10 cellular contexts compared by ENCODE assay signal in the genomic region with DNA sequence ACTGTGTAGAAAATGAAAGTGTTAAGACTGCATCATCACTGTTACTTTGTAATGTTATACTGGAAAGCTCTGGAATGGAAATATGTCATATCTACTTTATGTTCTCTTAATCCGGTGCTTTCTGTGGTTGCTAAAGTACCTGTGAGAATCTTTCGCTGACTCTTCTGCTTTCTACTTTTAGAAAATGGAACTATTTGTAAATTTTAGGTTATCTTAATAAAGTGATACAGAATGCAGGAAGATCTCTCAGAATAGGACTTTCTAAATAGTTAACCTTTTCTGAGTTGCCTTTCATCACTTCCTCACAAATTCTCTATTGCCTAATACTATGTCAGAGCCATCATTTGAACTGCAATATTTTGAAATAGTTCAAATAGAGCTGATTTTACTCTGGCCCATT.
DNase-seq lines count a peak whose midpoint lies in the region; ATAC-seq and TF ChIP-seq lines count a peak whose summit lies in the region.
"Had no signal": no experiment of that assay in that cellular context is flagged by ENCODE, and none has a peak within 500 bp of the region (broad histone marks: within the 10 kb centered on the region; RNA-seq: fewer than 3 reads in every experiment).

No MANE protein-coding gene starts in this region.

- no peak for TF ChIP-seq POLR2A in NB4 (IDR thresholded peaks at IDR 0.05; ENCODE audit: extremely low read depth, insufficient read length)

- ATAC-seq in GM19328 (IDR thresholded peaks at IDR 0.05; ENCODE audit: unreplicated experiment) (peak; percentile 43), HG02885 (IDR thresholded peaks at IDR 0.05; ENCODE audit: poor library complexity, unreplicated experiment) (peak; percentile 92)
- peak; percentile 16 for ATAC-seq in stimulated activated memory B cell treated with anti-CD40 and anti-IgM and Interleukin-4, amounts not matched to agents 10 μg/mL and 1 μg/mL and 100 μg/mL, for 72 hours

- H3K27me3 Mint-ChIP-seq in stimulated activated memory B cell treated with anti-CD40 and anti-IgM and Interleukin-4, amounts not matched to agents 10 μg/mL and 1 μg/mL and 100 μg/mL, for 72 hours: no peaks in the 10 kb centered on the region

- no peaks in the 10 kb centered on the region for H3K9me3 Mint-ChIP-seq in stimulated activated memory B cell treated with anti-CD40 and anti-IgM and Interleukin-4, amounts not matched to agents 10 μg/mL and 1 μg/mL and 100 μg/mL, for 72 hours
- H3K9me3 Mint-ChIP-seq: immature natural killer cell had no signal

- H3K4me3 ChIP-seq in NB4 (ENCODE audit: low read depth, low read length) (no peak overlapping the region), tibial artery (no peak overlapping the region)

- H3K4me1 Mint-ChIP-seq in stimulated activated memory B cell treated with anti-CD40 and anti-IgM and Interleukin-4, amounts not matched to agents 10 μg/mL and 1 μg/mL and 100 μg/mL, for 72 hours: peaks cover 7% of the 10 kb centered on the region
- H3K4me1 Mint-ChIP-seq: immature natural killer cell had no signal

- no peaks in the 10 kb centered on the region for H3K9me3 ChIP-seq in tibial artery

- DNase-seq in NB4 (ENCODE audit: low read depth) (peak; percentile 42), tibial artery (no peak), SK-N-DZ (ENCODE audit: low spot score) (no peak), C1 segment of cervical spinal cord (lab: John Stamatoyannopoulos, UW) (no peak)
- DNase-seq: activated T-cell treated with anti-CD3 and anti-CD28 coated beads, Interleukin-2, amount 50 U/mL, for 48 hours; immature natural killer cell; NCI-H2171 treated with DMSO at 0.1 percent for 48 hours had no signal

- no peaks in the 10 kb centered on the region for H3K4me1 ChIP-seq in tibial artery

- no peak overlapping the region for H3K27ac Mint-ChIP-seq in stimulated activated memory B cell treated with anti-CD40 and anti-IgM and Interleukin-4, amounts not matched to agents 10 μg/mL and 1 μg/mL and 100 μg/mL, for 72 hours
- H3K27ac Mint-ChIP-seq: immature natural killer cell had no signal

- H3K36me3 Mint-ChIP-seq in stimulated activated memory B cell treated with anti-CD40 and anti-IgM and Interleukin-4, amounts not matched to agents 10 μg/mL and 1 μg/mL and 100 μg/mL, for 72 hours: peaks cover 12% of the 10 kb centered on the region

- TF ChIP-seq CTCF in NB4 (IDR thresholded peaks at IDR 0.05; ENCODE audit: low read depth, low read length): no peak
- no peak for TF ChIP-seq CTCF in tibial artery (IDR thresholded peaks at IDR 0.05)

- H3K36me3 ChIP-seq in tibial artery: peaks cover 0 to 5% (median 0%) of the 10 kb centered on the region in 3 donors

- intact Hi-C loops in tibial artery (cut with DNase I; ENCODE audit: low total_unique reads): no loop called here

- H3K27me3 ChIP-seq in tibial artery: no peaks in the 10 kb centered on the region

- H3K4me3 Mint-ChIP-seq in stimulated activated memory B cell treated with anti-CD40 and anti-IgM and Interleukin-4, amounts not matched to agents 10 μg/mL and 1 μg/mL and 100 μg/mL, for 72 hours: no peak overlapping the region
- H3K4me3 Mint-ChIP-seq: immature natural killer cell had no signal

- H3K27ac ChIP-seq in tibial artery: no peak overlapping the region

Comparison
In these comparisons a context has a peak if more than half of its experiments do, and no peak if none do; other contexts are left out.
1. ATAC-seq: peak in every context shown above with its lines; median percentile 92 in HG02885; 43 in GM19328; 16 in stimulated activated memory B cell treated with anti-CD40 and anti-IgM and Interleukin-4, amounts not matched to agents 10 μg/mL and 1 μg/mL and 100 μg/mL, for 72 hours.